8 cellular contexts compared by ENCODE assay signal in the genomic region with DNA sequence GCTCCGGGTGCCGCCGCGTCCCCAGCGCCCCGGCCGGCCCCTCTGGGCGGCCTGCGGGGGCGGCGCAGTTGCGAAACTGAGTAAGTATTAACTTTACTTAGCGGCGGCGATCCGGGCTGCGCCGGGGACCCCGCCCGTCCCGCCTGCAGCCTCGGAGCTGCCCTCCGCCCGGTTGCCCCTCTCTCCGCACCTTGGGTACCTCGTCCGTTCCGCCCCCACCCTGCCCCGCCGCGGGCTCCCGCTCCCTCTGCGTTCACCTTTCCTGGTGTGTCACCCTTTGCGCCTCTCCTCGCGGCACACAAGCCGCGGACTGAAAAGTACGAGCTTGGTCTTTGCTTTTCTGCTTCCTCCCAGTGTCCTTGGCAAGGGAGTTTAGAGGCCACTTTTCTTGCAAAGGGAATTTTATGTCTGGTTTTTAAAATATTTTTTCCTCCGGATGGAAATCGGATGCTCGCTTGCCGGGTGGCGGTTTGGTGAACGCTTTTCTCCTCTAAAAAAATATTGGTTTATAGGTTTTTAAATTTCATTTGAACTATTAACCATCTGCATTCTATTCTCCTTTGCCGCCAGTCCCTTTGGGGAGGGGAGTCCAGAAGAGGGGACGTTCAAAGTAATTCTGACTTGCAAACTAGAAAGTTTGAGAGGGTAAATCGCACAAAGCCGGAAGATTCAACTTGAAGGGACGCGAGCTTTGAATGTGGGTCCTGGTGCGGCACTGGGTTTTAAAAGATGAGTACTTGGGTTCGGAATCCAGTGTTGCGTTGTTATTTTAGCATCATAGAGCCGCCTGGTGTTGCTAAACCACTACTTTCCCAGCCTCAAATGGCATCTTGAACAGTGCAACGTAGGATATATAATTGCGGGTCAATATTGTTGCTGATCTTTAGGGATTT.
DNase-seq lines count a peak whose midpoint lies in the region; ATAC-seq and TF ChIP-seq lines count a peak whose summit lies in the region.

No MANE protein-coding gene starts in this region.

- peak overlapping the region; percentile 57 for H2AFZ ChIP-seq in OCI-LY3 (ENCODE audit: low read depth, low read length)

- peaks cover 4% of the 10 kb centered on the region; the same call in 1 of the 2 replicates for H4K20me1 ChIP-seq in OCI-LY3 (ENCODE audit: insufficient read depth, low read length)

- DNase-seq in brain microvascular endothelial cell, result peak; percentile 80
- DNase-seq in hypothalamus (lab: John Stamatoyannopoulos, UW), result peak in 29 of 51 donors; percentile 6 to 82 (median 34)
- DNase-seq in putamen (ENCODE audit: low spot score), result peak; percentile 58
- DNase-seq in NCI-H1092 treated with DMSO at 0.1 percent for 48 hours (lab: John Stamatoyannopoulos, UW), result no peak
- DNase-seq in GM13976 (ENCODE audit: low spot score), result no peak

- H3K4me3 ChIP-seq in OCI-LY3 (ENCODE audit: low read length), result peak overlapping the region; percentile 82
- H3K4me3 ChIP-seq in brain microvascular endothelial cell (ENCODE audit: low read depth, low read length), result peak overlapping the region; percentile 74

- peak overlapping the region; percentile 90 for H3K9ac ChIP-seq in ES-I3 (ENCODE audit: low read depth, low read length)
- peak overlapping the region; percentile 70 for H3K9ac ChIP-seq in OCI-LY3 (ENCODE audit: low read length)

- H3K27ac ChIP-seq in OCI-LY3 (ENCODE audit: low read length) (peak overlapping the region; percentile 22; the same call in 1 of the 2 replicates), brain microvascular endothelial cell (peak overlapping the region; percentile 98)

- peak; percentile 39 for ATAC-seq in HG02571 (IDR thresholded peaks at IDR 0.05; ENCODE audit: unreplicated experiment)

- peak overlapping the region; percentile 83 for H3K4me2 ChIP-seq in OCI-LY3 (ENCODE audit: low read length)

- peaks cover 20% of the 10 kb centered on the region for H3K4me1 ChIP-seq in ES-I3 (ENCODE audit: insufficient read depth, low read length)
- peaks cover 14% of the 10 kb centered on the region for H3K4me1 ChIP-seq in OCI-LY3 (ENCODE audit: low read length)

- H3K9me3 ChIP-seq in ES-I3 (ENCODE audit: control insufficient read depth, insufficient read depth, low read length) (no peaks in the 10 kb centered on the region), OCI-LY3 (ENCODE audit: insufficient read depth, low read length) (no peaks in the 10 kb centered on the region)

- TF ChIP-seq CTCF in OCI-LY3 (IDR thresholded peaks at IDR 0.05; ENCODE audit: low read depth, low read length) (no peak), brain microvascular endothelial cell (IDR thresholded peaks at IDR 0.05; ENCODE audit: low read depth, low read length, missing control alignments) (peak; percentile 35), GM13976 (IDR thresholded peaks at IDR 0.05; ENCODE audit: borderline replicate concordance, control extremely low read depth, extremely low read depth, insufficient read depth, missing control alignments) (no peak)

- H3K36me3 ChIP-seq in ES-I3 (ENCODE audit: insufficient read depth, low read length), result peaks cover 2% of the 10 kb centered on the region; the same call in 1 of the 2 replicates
- H3K36me3 ChIP-seq in OCI-LY3 (replicated peaks; ENCODE audit: low read depth, low read length), result no peaks in the 10 kb centered on the region
- H3K36me3 ChIP-seq in brain microvascular endothelial cell (replicated peaks), result no peaks in the 10 kb centered on the region

- H3K27me3 ChIP-seq in OCI-LY3 (ENCODE audit: low read depth, low read length) (0 out of 2 replicates have a peak, but pooled peaks cover 2% of the 10 kb centered on the region), brain microvascular endothelial cell (replicated peaks) (no peaks in the 10 kb centered on the region)

- H3K79me2 ChIP-seq in OCI-LY3 (ENCODE audit: low read length), result peaks cover 7% of the 10 kb centered on the region; the same call in 1 of the 2 replicates

- in situ Hi-C loops in brain microvascular endothelial cell (cut with HindIII; ENCODE audit: low pct_ligation_motif_present, low sequenced_read_pairs), result no loop called here
- in situ Hi-C loops in GM13976 (cut with MboI; ENCODE audit: low sequenced_read_pairs, unreplicated experiment), result no loop called here

Comparison
In these comparisons a context has a peak if more than half of its experiments do, and no peak if none do; other contexts are left out.
1. DNase-seq: peak in brain microvascular endothelial cell (single experiment), hypothalamus (29 of 51) and putamen (single experiment); none in NCI-H1092 treated with DMSO at 0.1 percent for 48 hours (single experiment) and GM13976 (single experiment).